Comparison of ENCODE assay signal across 34 cellular contexts in genomic region chrX:154434394-154435168, GRCh38.
"Had no signal": no experiment of that assay in that cellular context is flagged by ENCODE, and none has a peak within 500 bp of the region (broad histone marks: within the 10 kb centered on the region; RNA-seq: fewer than 3 reads in every experiment).

No MANE protein-coding gene starts in this region.

- H3K4me2 ChIP-seq: SK-N-SH had no signal

- ATAC-seq: activated naive CD8-positive, alpha-beta T cell treated with anti-CD3 and anti-CD28 coated beads, Interleukin-2, amount 50 U/mL, for 24 hours; activated T-cell treated with anti-CD3 and anti-CD28 coated beads, Interleukin-2, amount 50 U/mL, for 4 hours; PC-3; T-cell had no signal

- H3K4me3 Mint-ChIP-seq: activated B cell treated with CpG ODN at 0.5 μM for 24 hours; activated CD4-positive, alpha-beta memory T cell treated with anti-CD3 and anti-CD28 coated beads for 36 hours; activated naive CD4-positive, alpha-beta T cell treated with anti-CD3 and anti-CD28 coated beads, Interleukin-2, amount 10 ng/mL, durations not matched to agents 7 days and 5 days; activated naive CD8-positive, alpha-beta T cell; activated naive CD8-positive, alpha-beta T cell treated with anti-CD3 and anti-CD28 coated beads, Interleukin-2, amount 50 U/mL, for 24 hours; activated T-cell treated with anti-CD3 and anti-CD28 coated beads, Interleukin-2, amount 50 U/mL, for 4 hours; T-cell had no signal

- DNase-seq: activated B cell treated with CpG ODN at 0.5 μM for 24 hours; activated CD4-positive, alpha-beta memory T cell treated with anti-CD3 and anti-CD28 coated beads for 36 hours; activated CD4-positive, alpha-beta T cell treated with anti-CD3 and anti-CD28 coated beads for 4 hours; activated CD4-positive, alpha-beta T cell treated with anti-CD3 and anti-CD28 coated beads, Interleukin-2, amount 50 U/mL, for 1 hour; activated CD4-positive, CD25-positive, alpha-beta regulatory T cell treated with anti-CD3 and anti-CD28 coated beads, Interleukin-2, amount 50 U/mL, for 72 hours; activated CD8-positive, alpha-beta memory T cell treated with anti-CD3 and anti-CD28 coated beads, Interleukin-2, amount 50 U/mL, for 4 hours; activated effector memory CD4-positive, alpha-beta T cell treated with Interleukin-2 at 50 U/mL for 16 hours; activated naive CD4-positive, alpha-beta T cell treated with anti-CD3 and anti-CD28 coated beads, Interleukin-2, amount 10 ng/mL, durations not matched to agents 7 days and 5 days; activated naive CD8-positive, alpha-beta T cell treated with anti-CD3 and anti-CD28 coated beads, Interleukin-2, amount 50 U/mL, for 24 hours; activated T-cell treated with anti-CD3 and anti-CD28 coated beads for 4 hours; activated T-cell treated with anti-CD3 and anti-CD28 coated beads, Interleukin-2, amount 50 U/mL, for 4 hours; anterior cingulate cortex; central memory CD4-positive, alpha-beta T cell; MM.1S; MV-4-11; NCI-H1092; NCI-H1436 treated with DMSO at 0.1 percent for 48 hours; NCI-H1694 treated with DMSO at 0.1 percent for 48 hours; NCI-H2029; NCI-H345; NCI-H524 treated with DMSO at 0.1 percent for 48 hours; PC-3; Peyer's patch; RPMI8226; SHP77 treated with DMSO at 0.1 percent for 48 hours; SK-N-SH; T-cell; T-helper 2 cell; T-helper 9 cell had no signal

- H3K36me3 Mint-ChIP-seq: activated naive CD8-positive, alpha-beta T cell had no signal

- H3K9me3 Mint-ChIP-seq: activated B cell treated with CpG ODN at 0.5 μM for 24 hours; activated CD4-positive, alpha-beta memory T cell treated with anti-CD3 and anti-CD28 coated beads for 36 hours; activated naive CD4-positive, alpha-beta T cell treated with anti-CD3 and anti-CD28 coated beads, Interleukin-2, amount 10 ng/mL, durations not matched to agents 7 days and 5 days; activated naive CD8-positive, alpha-beta T cell treated with anti-CD3 and anti-CD28 coated beads, Interleukin-2, amount 50 U/mL, for 24 hours; activated T-cell treated with anti-CD3 and anti-CD28 coated beads, Interleukin-2, amount 50 U/mL, for 4 hours; activated T-helper 1 cell treated with anti-CD3 and anti-CD28 coated beads, Interleukin-12 subunit alpha, Interleukin-12 subunit beta, Interleukin-2, Interleukin-4 antibody, amounts not matched to agents 30 ng/mL and 10 ng/mL and 1 ng/mL, durations not matched to agents 14 hours and 24 hours and 36 hours; T-cell had no signal

- H3K27ac ChIP-seq: Peyer's patch, SJSA1, VCaP had no signal

- H3K9me3 ChIP-seq: Peyer's patch, SJSA1, SK-N-SH had no signal

- H3K4me3 ChIP-seq: Peyer's patch, SJSA1 had no signal

- H3K27ac Mint-ChIP-seq: activated CD4-positive, alpha-beta memory T cell treated with anti-CD3 and anti-CD28 coated beads for 36 hours; activated naive CD4-positive, alpha-beta T cell treated with anti-CD3 and anti-CD28 coated beads, Interleukin-2, amount 10 ng/mL, durations not matched to agents 7 days and 5 days; activated naive CD8-positive, alpha-beta T cell; activated naive CD8-positive, alpha-beta T cell treated with anti-CD3 and anti-CD28 coated beads, Interleukin-2, amount 50 U/mL, for 24 hours; T-cell had no signal

- H3K27me3 Mint-ChIP-seq: activated B cell treated with CpG ODN at 0.5 μM for 24 hours; activated CD4-positive, alpha-beta memory T cell treated with anti-CD3 and anti-CD28 coated beads for 36 hours; activated naive CD8-positive, alpha-beta T cell; activated naive CD8-positive, alpha-beta T cell treated with anti-CD3 and anti-CD28 coated beads, Interleukin-2, amount 50 U/mL, for 24 hours; brain had no signal
